In the genomic region with DNA sequence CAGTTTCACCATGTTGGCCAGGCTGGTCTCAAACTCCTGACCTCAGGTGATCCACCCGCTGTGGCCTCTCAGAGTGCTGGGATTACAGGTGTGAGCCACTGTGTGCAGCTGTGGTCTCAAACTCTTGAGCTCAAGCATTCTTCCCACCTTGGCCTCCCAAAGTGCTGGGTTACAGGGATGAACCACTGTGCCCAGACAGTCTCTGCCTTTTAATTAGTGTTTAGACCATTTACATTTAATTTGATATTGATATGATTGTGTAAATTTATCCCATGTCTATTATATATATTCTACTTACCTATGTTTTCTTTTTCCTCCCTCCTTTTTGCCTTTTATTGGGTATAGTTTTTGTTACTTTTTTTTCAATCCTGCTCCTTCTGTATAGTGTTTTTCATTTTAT, we compare ENCODE assay signal across 1 cellular context.
TF ChIP-seq lines count a peak whose summit lies in the region.

No MANE protein-coding gene starts in this region.

TF ChIP-seq in endothelial cell of umbilical vein, 7 proteins besides CTCF, POLR2A, EP300 and RAD21:
- no peak for TF ChIP-seq FOS (IDR thresholded peaks at IDR 0.05; ENCODE audit: borderline replicate concordance, insufficient read depth, low read length)
- TF ChIP-seq JUN (IDR thresholded peaks at IDR 0.05; ENCODE audit: borderline replicate concordance, insufficient read depth, insufficient read length, low read depth) = no peak
- TF ChIP-seq POLR2AphosphoS5 (IDR thresholded peaks at IDR 0.05; ENCODE audit: insufficient read depth, low read depth, low read length) = no peak
- TF ChIP-seq MYC (IDR thresholded peaks at IDR 0.05; ENCODE audit: low read depth, low read length) = no peak
- no peak for TF ChIP-seq GATA2 (IDR thresholded peaks at IDR 0.05; ENCODE audit: insufficient read depth, insufficient read length, low read depth, low read length)
- TF ChIP-seq EZH2 (IDR thresholded peaks at IDR 0.05; ENCODE audit: borderline replicate concordance, low read depth, low read length, severe bottlenecking) = no peak
